In genomic region chr4:51655-52277, GRCh38 we compare ENCODE assay signal across 8 cellular contexts. TPM values are rescaled to one million over a fixed set of nuclear protein-coding genes. Genes with fewer than 3 reads are reported as not detected.
DNase-seq lines count a peak whose midpoint lies in the region; ATAC-seq and TF ChIP-seq lines count a peak whose summit lies in the region.
"Not testable (repeated sequence)": the region's sequence is repeated elsewhere in the genome, so short reads cannot be mapped to it uniquely, and the experiment has no call there.

No MANE protein-coding gene starts in this region.

- POLR2A ChIA-PET in activated CD4-positive, alpha-beta memory T cell treated with anti-CD3 and anti-CD28 coated beads, Interleukin-2, amount 10 ng/mL, durations not matched to agents 7 days and 5 days (lab: Charles Lee), result interaction anchor here (0.6 to 2.6 kb wide), 4 partner anchors 73 to 443 kb away, joined by 3 to 16 read pairs (median 4); partner anchors contain the start of gene ZNF718

- TF ChIP-seq POLR2A in GM18505 (IDR thresholded peaks at IDR 0.05; ENCODE audit: borderline replicate concordance, extremely low read depth, insufficient read depth, insufficient read length), result not testable (repeated sequence)

- not testable (repeated sequence) for H3K9me3 ChIP-seq in KOPT-K1 (ENCODE audit: insufficient read depth, low read length, poor library complexity, severe bottlenecking)

- H3K36me3 ChIP-seq in KOPT-K1 (ENCODE audit: insufficient read depth, low read length), result not testable (repeated sequence)

- not testable (repeated sequence) for H3K4me1 Mint-ChIP-seq in activated CD4-positive, alpha-beta memory T cell treated with anti-CD3 and anti-CD28 coated beads, Interleukin-2, amount 10 ng/mL, durations not matched to agents 7 days and 5 days; stimulated activated effector memory CD8-positive, alpha-beta T cell treated with anti-CD3 and anti-CD28 coated beads, Interleukin-12 subunit alpha, Interleukin-12 subunit beta, amount 100 ng/mL, for 72 hours

- peak overlapping the region; percentile 57 for H3K27ac ChIP-seq in KOPT-K1 (ENCODE audit: low read depth, low read length, poor library complexity, severe bottlenecking)

- H3K36me3 Mint-ChIP-seq in activated CD4-positive, alpha-beta memory T cell treated with anti-CD3 and anti-CD28 coated beads, Interleukin-2, amount 10 ng/mL, durations not matched to agents 7 days and 5 days (ENCODE audit: low read depth); stimulated activated effector memory CD8-positive, alpha-beta T cell treated with anti-CD3 and anti-CD28 coated beads, Interleukin-12 subunit alpha, Interleukin-12 subunit beta, amount 100 ng/mL, for 72 hours: not testable (repeated sequence)

- CTCF ChIA-PET in activated CD4-positive, alpha-beta memory T cell treated with anti-CD3 and anti-CD28 coated beads, Interleukin-2, amount 10 ng/mL, durations not matched to agents 7 days and 5 days (lab: Charles Lee), result not testable (repeated sequence)

- peak; percentile 21 for DNase-seq in activated CD4-positive, alpha-beta memory T cell treated with anti-CD3 and anti-CD28 coated beads, Interleukin-2, amount 10 ng/mL, durations not matched to agents 7 days and 5 days
- peak; percentile 49 for DNase-seq in central memory CD4-positive, alpha-beta T cell
- not testable (repeated sequence) for DNase-seq in stimulated activated effector memory CD8-positive, alpha-beta T cell treated with anti-CD3 and anti-CD28 coated beads, Interleukin-12 subunit alpha, Interleukin-12 subunit beta, amount 100 ng/mL, for 72 hours (ENCODE audit: low spot score in 2 of 2)

- H3K9me3 Mint-ChIP-seq in activated CD4-positive, alpha-beta memory T cell treated with anti-CD3 and anti-CD28 coated beads, Interleukin-2, amount 10 ng/mL, durations not matched to agents 7 days and 5 days; stimulated activated effector memory CD8-positive, alpha-beta T cell treated with anti-CD3 and anti-CD28 coated beads, Interleukin-12 subunit alpha, Interleukin-12 subunit beta, amount 100 ng/mL, for 72 hours: not testable (repeated sequence)

- ATAC-seq in GM18505 (IDR thresholded peaks at IDR 0.05; ENCODE audit: unreplicated experiment) (peak; percentile 61), GM19452 (IDR thresholded peaks at IDR 0.05; ENCODE audit: unreplicated experiment) (peak; percentile 55), HG02588 (IDR thresholded peaks at IDR 0.05; ENCODE audit: unreplicated experiment) (peak; percentile 58), HG03097 (IDR thresholded peaks at IDR 0.05; ENCODE audit: low FRiP score, unreplicated experiment) (peak; percentile 59)
- ATAC-seq in stimulated activated effector memory CD8-positive, alpha-beta T cell treated with anti-CD3 and anti-CD28 coated beads, Interleukin-12 subunit alpha, Interleukin-12 subunit beta, amount 100 ng/mL, for 72 hours, result peak; percentile 38

- not testable (repeated sequence) for H3K27ac Mint-ChIP-seq in activated CD4-positive, alpha-beta memory T cell treated with anti-CD3 and anti-CD28 coated beads, Interleukin-2, amount 10 ng/mL, durations not matched to agents 7 days and 5 days; stimulated activated effector memory CD8-positive, alpha-beta T cell treated with anti-CD3 and anti-CD28 coated beads, Interleukin-12 subunit alpha, Interleukin-12 subunit beta, amount 100 ng/mL, for 72 hours

- H3K27me3 Mint-ChIP-seq in activated CD4-positive, alpha-beta memory T cell treated with anti-CD3 and anti-CD28 coated beads, Interleukin-2, amount 10 ng/mL, durations not matched to agents 7 days and 5 days, result not testable (repeated sequence)

- not testable (repeated sequence) for H3K4me3 Mint-ChIP-seq in activated CD4-positive, alpha-beta memory T cell treated with anti-CD3 and anti-CD28 coated beads, Interleukin-2, amount 10 ng/mL, durations not matched to agents 7 days and 5 days; stimulated activated effector memory CD8-positive, alpha-beta T cell treated with anti-CD3 and anti-CD28 coated beads, Interleukin-12 subunit alpha, Interleukin-12 subunit beta, amount 100 ng/mL, for 72 hours

RNA-seq across cellular contexts. Expression of gene ZNF595, which starts 1.4 kb away (rescaled TPM):
- 1 to 10 TPM; 4.2 to 5.5 TPM for total RNA-seq in activated CD4-positive, alpha-beta memory T cell treated with anti-CD3 and anti-CD28 coated beads, Interleukin-2, amount 10 ng/mL, durations not matched to agents 7 days and 5 days
